8 cellular contexts compared by ENCODE assay signal in the genomic region with DNA sequence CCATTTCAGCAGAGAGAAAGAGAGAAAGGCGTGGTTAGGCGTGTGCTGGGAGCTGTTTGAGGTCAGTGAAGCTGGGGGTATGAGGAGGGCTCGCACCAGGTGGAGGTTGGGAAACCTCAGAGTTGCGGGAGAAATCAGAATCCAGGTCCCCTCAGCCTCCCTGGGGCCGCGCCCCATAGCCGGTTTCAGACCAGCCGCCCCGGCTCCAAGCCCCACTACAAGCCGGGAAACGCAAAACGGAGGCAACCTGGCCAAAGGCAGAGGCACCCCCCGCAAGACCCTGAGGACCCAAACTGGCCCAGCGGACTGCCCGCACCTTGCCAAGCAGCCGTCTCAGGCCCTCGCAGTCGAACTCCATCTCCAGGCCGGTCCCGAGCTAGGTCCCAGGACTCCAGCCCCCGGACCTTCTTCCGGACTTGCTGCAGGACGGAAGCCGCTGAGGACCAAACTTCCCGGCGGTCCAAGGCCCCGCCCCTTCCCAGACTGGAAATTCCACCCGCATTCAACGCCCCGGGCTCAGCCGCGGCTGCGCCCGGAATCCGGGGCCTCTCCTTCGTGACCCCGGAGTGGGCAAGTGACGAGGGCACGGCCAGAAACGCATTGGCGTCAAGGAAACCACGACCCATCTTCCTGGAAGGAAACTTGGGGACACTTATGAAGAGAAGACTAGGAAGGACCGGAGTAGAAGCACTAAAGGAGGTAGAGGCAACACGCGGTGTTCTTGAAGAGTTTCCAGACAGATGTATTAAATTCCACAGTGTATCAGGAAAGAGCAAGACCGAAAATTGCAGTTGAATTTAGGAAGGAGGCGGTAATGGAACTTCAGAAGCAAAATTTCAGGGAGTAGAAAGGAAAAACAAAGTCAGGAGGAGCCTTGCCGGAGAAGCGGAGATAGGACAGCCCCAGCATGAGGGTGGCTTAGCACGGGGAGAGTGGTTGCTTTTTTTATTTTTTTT. TPM values are rescaled to one million over a fixed set of nuclear protein-coding genes. Genes with fewer than 3 reads are reported as not detected.
DNase-seq lines count a peak whose midpoint lies in the region; ATAC-seq and TF ChIP-seq lines count a peak whose summit lies in the region.

A gene (minus strand): TSS at position 438 of the 956 bp plus-strand sequence. CDS start 80 bp downstream, at position 358.

- no peak within 1 kb of the TSS for H3K4ac ChIP-seq in neuronal stem cell (ENCODE audit: low read length)

- no peak within 1 kb of the TSS for H2BK15ac ChIP-seq in neuronal stem cell (ENCODE audit: low read length)

- H3K23ac ChIP-seq in neuronal stem cell (ENCODE audit: low read depth, low read length, poor library complexity), result peak within 1 kb of the TSS; percentile 92

- no peak within 1 kb of the TSS for H2AK5ac ChIP-seq in neuronal stem cell (ENCODE audit: low read depth, low read length)

- peak; percentile 71 for DNase-seq in DMS153 (lab: John Stamatoyannopoulos, UW)
- DNase-seq in HuH-7 (ENCODE audit: low spot score), result peak; percentile 74
- peak; percentile 92 to 94 for DNase-seq in SJCRH30
- DNase-seq in activated naive CD4-positive, alpha-beta T cell treated with Interleukin-2 at 50 U/mL for 16 hours, result peak; percentile 73
- peak; percentile 88 for DNase-seq in neuronal stem cell (ENCODE audit: low spot score)
- peak; percentile 79 for DNase-seq in stromal cell of bone marrow (ENCODE audit: low read depth)

- H3K4me1 ChIP-seq in SJCRH30 (no peaks in the 10 kb centered on the region), gastroesophageal sphincter (peaks cover 3 to 56% (median 10%) of the 10 kb centered on the region in 3 donors), neuronal stem cell (ENCODE audit: control insufficient read depth in 2 of 2, insufficient read depth in 1 of 2, low read depth in 1 of 2, low read length in 2 of 2) (peaks cover 4 to 8% of the 10 kb centered on the region in 2 donors)

- H2BK12ac ChIP-seq in neuronal stem cell (ENCODE audit: low read length), result no peak within 1 kb of the TSS

- peaks cover 2% of the 10 kb centered on the region for H3K79me1 ChIP-seq in neuronal stem cell (ENCODE audit: low read depth, low read length)

- peak within 1 kb of the TSS; percentile 80 for H3K18ac ChIP-seq in neuronal stem cell (ENCODE audit: low read length)

- peak within 1 kb of the TSS; percentile 93 for H3K9ac ChIP-seq in neuronal stem cell (ENCODE audit: low read depth, low read length, poor library complexity)

- H2AFZ ChIP-seq in neuronal stem cell (ENCODE audit: low read length), result peak within 1 kb of the TSS; percentile 96

- H4K8ac ChIP-seq in neuronal stem cell (ENCODE audit: low read depth, low read length), result peak within 1 kb of the TSS; percentile 86

- H3K36me3 ChIP-seq in SJCRH30 (no peaks in the 10 kb centered on the region), gastroesophageal sphincter (no peaks in the 10 kb centered on the region), neuronal stem cell (replicated peaks in 1 of 2; ENCODE audit: control insufficient read depth in 2 of 2, insufficient read depth in 2 of 2, low read length in 2 of 2) (peaks cover 0 to 2% of the 10 kb centered on the region in 2 donors)

- ATAC-seq in GM21423 (IDR thresholded peaks at IDR 0.05; ENCODE audit: unreplicated experiment) (peak; percentile 59), gastroesophageal sphincter (peak; percentile 95)

- H3K27me3 ChIP-seq in SJCRH30, result no peaks in the 10 kb centered on the region
- no peaks in the 10 kb centered on the region for H3K27me3 ChIP-seq in gastroesophageal sphincter
- H3K27me3 ChIP-seq in neuronal stem cell (ENCODE audit: control insufficient read depth in 3 of 3, insufficient read depth in 3 of 3, low read depth in 1 of 3, low read length in 3 of 3), result no peaks in the 10 kb centered on the region

- peak; percentile 65 to 70 for TF ChIP-seq POLR2A in gastroesophageal sphincter (IDR thresholded peaks at IDR 0.05)

- WGBS in gastroesophageal sphincter (ENCODE audit: low coverage in 1 of 2), 2 donors, result 0 to 2% methylated on average over 12 to 14 of the region's 50 CpGs
- WGBS in neuronal stem cell (ENCODE audit: extremely low coverage in 2 of 2, insufficient read length in 2 of 2, insufficient replicate concordance in 1 of 2), 2 donors, result no CpG with 5 or more reads among the region's 50 CpGs

- peak within 1 kb of the TSS; percentile 88 for H2BK5ac ChIP-seq in neuronal stem cell (ENCODE audit: low read length)

- H3K4me3 ChIP-seq in SJCRH30 (peak within 1 kb of the TSS; percentile 88), gastroesophageal sphincter (peak within 1 kb of the TSS; percentile 68 to 70), neuronal stem cell (ENCODE audit: low read length in 2 of 2) (peak within 1 kb of the TSS; percentile 90 to 97)

- H3K9me3 ChIP-seq in SJCRH30 (replicated peaks) (no peaks in the 10 kb centered on the region), gastroesophageal sphincter (no peaks in the 10 kb centered on the region), neuronal stem cell (replicated peaks in 1 of 2; ENCODE audit: control insufficient read depth in 2 of 2, insufficient read depth in 1 of 2, low read depth in 1 of 2, low read length in 2 of 2) (no peaks in the 10 kb centered on the region)

- no peak within 1 kb of the TSS for H4K91ac ChIP-seq in neuronal stem cell (ENCODE audit: low read depth, low read length, poor library complexity)

- peak; percentile 15 for TF ChIP-seq EP300 in gastroesophageal sphincter (IDR thresholded peaks at IDR 0.05)

- H3K14ac ChIP-seq in neuronal stem cell (ENCODE audit: low read length), result no peak within 1 kb of the TSS

- no peak within 1 kb of the TSS for H2BK120ac ChIP-seq in neuronal stem cell (ENCODE audit: low read depth, low read length)

- no peak for TF ChIP-seq CTCF in gastroesophageal sphincter (IDR thresholded peaks at IDR 0.05)

- H3K4me2 ChIP-seq in neuronal stem cell (ENCODE audit: insufficient read depth, low read length, poor library complexity, severe bottlenecking), result peak within 1 kb of the TSS; percentile 70

- H3K27ac ChIP-seq in SJCRH30 (peak within 1 kb of the TSS; percentile 58), gastroesophageal sphincter (peak within 1 kb of the TSS; percentile 70 to 91 (median 88)), neuronal stem cell (replicated peaks; ENCODE audit: low read length) (peak within 1 kb of the TSS; percentile 73)

RNA-seq across cellular contexts. Expression of the gene that starts here (rescaled TPM):
- 14.9 and 17.8 TPM in 2 replicates for total RNA-seq in SJCRH30 (2014; rRNA removed; shearing (Covaris generic))
- total RNA-seq in gastroesophageal sphincter, result 10 to 100 TPM; 33.7 to 45.6 (median 38.9) TPM
- 4.6 TPM for polyA plus RNA-seq in neuronal stem cell (2013, experiment 1 of 2)
- 4.8 TPM for polyA plus RNA-seq in neuronal stem cell (2013, experiment 2 of 2)

Comparison
In these comparisons a context has a peak if more than half of its experiments do, and no peak if none do; other contexts are left out.
1. Peak in every context shown above with its lines: DNase-seq, ATAC-seq, H3K4me3 ChIP-seq and H3K27ac ChIP-seq.